ENCODE assay signal across 19 cellular contexts in the genomic region with DNA sequence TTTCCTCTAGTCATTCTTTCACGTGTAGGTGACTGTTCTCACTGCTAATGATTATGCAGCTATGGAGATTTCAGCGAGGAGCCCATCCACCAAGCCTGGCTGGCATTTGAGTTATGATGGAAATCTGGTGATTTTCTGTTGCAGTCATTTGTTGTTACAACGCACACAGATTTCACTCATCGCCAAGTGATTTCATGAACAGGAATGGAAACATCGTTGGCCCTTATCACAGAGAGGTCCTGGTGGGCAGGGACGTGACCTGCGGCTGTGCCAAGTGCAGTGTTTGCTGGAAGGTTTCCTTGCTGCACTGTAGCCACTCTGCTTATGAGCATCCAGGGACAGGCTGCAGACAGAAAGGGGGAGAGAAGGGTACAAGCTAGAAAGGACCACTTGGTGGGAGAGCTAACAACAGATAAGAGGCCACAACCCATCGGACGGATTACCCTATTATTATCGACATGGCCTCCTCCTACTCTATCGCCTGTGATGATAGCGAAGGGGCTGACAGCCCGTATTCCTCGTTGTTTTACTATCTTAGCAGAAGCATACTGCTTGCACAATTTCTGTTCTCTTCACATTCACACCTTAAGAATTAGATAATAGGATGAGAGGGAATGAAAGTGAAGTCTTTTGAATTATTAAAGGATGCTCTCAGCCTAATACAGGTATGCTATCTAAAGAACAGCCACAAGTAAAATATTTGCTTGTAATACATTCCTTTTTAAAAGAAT.
DNase-seq lines count a peak whose midpoint lies in the region; ATAC-seq and TF ChIP-seq lines count a peak whose summit lies in the region.
"Had no signal": no experiment of that assay in that cellular context is flagged by ENCODE, and none has a peak within 500 bp of the region (broad histone marks: within the 10 kb centered on the region; RNA-seq: fewer than 3 reads in every experiment).

No MANE protein-coding gene starts in this region.

- H3F3A ChIP-seq in neural cell (ENCODE audit: insufficient read depth, low read length, poor library complexity, severe bottlenecking) = no peaks in the 10 kb centered on the region

- ATAC-seq in WTC11 (no peak), GM21529 (IDR thresholded peaks at IDR 0.05; ENCODE audit: unreplicated experiment) (no peak)
- ATAC-seq: A549 had no signal

- H3K27ac Mint-ChIP-seq in WTC11 (peak overlapping the region; percentile 24; the same call in 1 of the 2 replicates), endothelial cell (ENCODE audit: unreplicated experiment) (peak overlapping the region; percentile 95)
- H3K27ac Mint-ChIP-seq: CD4-positive, alpha-beta T cell had no signal

- H3K27me3 Mint-ChIP-seq in WTC11 (ENCODE audit: low read depth) (peaks cover 5% of the 10 kb centered on the region; the same call in 1 of the 2 replicates), endothelial cell (ENCODE audit: unreplicated experiment) (peaks cover 10% of the 10 kb centered on the region)

- peaks cover 47% of the 10 kb centered on the region for H3K4me1 Mint-ChIP-seq in WTC11
- peaks cover 67% of the 10 kb centered on the region for H3K4me1 Mint-ChIP-seq in endothelial cell (ENCODE audit: unreplicated experiment)

- H3K36me3 Mint-ChIP-seq in WTC11 = no peaks in the 10 kb centered on the region
- H3K36me3 Mint-ChIP-seq in endothelial cell (ENCODE audit: low read depth, unreplicated experiment) = peaks cover 10% of the 10 kb centered on the region

- H3K4me2 ChIP-seq in neural cell (ENCODE audit: low read length) = no peak overlapping the region
- H3K4me2 ChIP-seq: A549 had no signal

- H3K27ac ChIP-seq in HUES48 (ENCODE audit: low read depth, low read length) (peak overlapping the region; percentile 32), neural cell (ENCODE audit: low read length) (peak overlapping the region; percentile 0)
- H3K27ac ChIP-seq: A549 had no signal

- DNase-seq in WTC11 (ENCODE audit: low spot score) = no peak
- DNase-seq in endothelial cell (ENCODE audit: low spot score) = no peak
- no peak for DNase-seq in T-helper 9 cell
- no peak for DNase-seq in dedifferentiated amniotic fluid mesenchymal stem cell (ENCODE audit: extremely low spot score)
- no peak for DNase-seq in hippocampal formation (lab: John Stamatoyannopoulos, UW)
- DNase-seq: Caco-2; CD4-positive, alpha-beta T cell; HCEC 1CT; MM.1S; NCI-H1092 treated with DMSO at 0.1 percent for 48 hours; NCI-H1694; NCI-H510A treated with DMSO at 0.1 percent for 48 hours; NCI-H774; OCI-M1; SHP77 treated with DMSO at 0.1 percent for 48 hours had no signal

- H3K9me3 ChIP-seq in HUES48 (ENCODE audit: control insufficient read depth, insufficient read depth, low read length) (no peaks in the 10 kb centered on the region), neural cell (ENCODE audit: low read length) (no peaks in the 10 kb centered on the region)
- H3K9me3 ChIP-seq: A549, Caco-2 had no signal

- no peak for TF ChIP-seq RAD21 in neural cell (conservative IDR thresholded peaks at IDR 0.05)

- no peaks in the 10 kb centered on the region for H3K27me3 ChIP-seq in HUES48 (ENCODE audit: control insufficient read depth, insufficient read depth, low read length)
- no peaks in the 10 kb centered on the region for H3K27me3 ChIP-seq in neural cell (ENCODE audit: insufficient read depth, low read depth, low read length)

- H3K4me3 ChIP-seq in HUES48 (ENCODE audit: low read depth, low read length) (no peak overlapping the region), neural cell (ENCODE audit: low read length) (no peak overlapping the region)
- H3K4me3 ChIP-seq: A549 had no signal

- H4K20me1 ChIP-seq in neural cell (ENCODE audit: insufficient read depth) = no peaks in the 10 kb centered on the region

- H3K4me3 Mint-ChIP-seq in WTC11 (no peak overlapping the region), endothelial cell (ENCODE audit: unreplicated experiment) (no peak overlapping the region)
- H3K4me3 Mint-ChIP-seq: CD4-positive, alpha-beta T cell had no signal

- CTCF ChIA-PET in WTC11 (lab: Charles Lee) = no interaction called here

- TF ChIP-seq CTCF in WTC11 (IDR thresholded peaks at IDR 0.05) (no peak), endothelial cell (IDR thresholded peaks at IDR 0.05; ENCODE audit: unreplicated experiment) (no peak), neural cell (IDR thresholded peaks at IDR 0.05; ENCODE audit: poor library complexity, severe bottlenecking) (no peak)

- H3K9me3 Mint-ChIP-seq in WTC11 = peaks cover 10% of the 10 kb centered on the region
- no peaks in the 10 kb centered on the region for H3K9me3 Mint-ChIP-seq in endothelial cell (ENCODE audit: unreplicated experiment)
- H3K9me3 Mint-ChIP-seq: CD4-positive, alpha-beta T cell had no signal

- POLR2A ChIA-PET in WTC11 (lab: Charles Lee) = no interaction called here

- H2AFZ ChIP-seq in neural cell (ENCODE audit: low read depth, low read length) = no peak overlapping the region

- H3K9me2 ChIP-seq in neural cell (ENCODE audit: insufficient read depth, low read length) = no peaks in the 10 kb centered on the region

- no peak for TF ChIP-seq EP300 in neural cell (conservative IDR thresholded peaks at IDR 0.05; ENCODE audit: poor library complexity, severe bottlenecking)

- H3K9ac ChIP-seq in HUES48 (ENCODE audit: low read depth, low read length) (no peak overlapping the region), neural cell (ENCODE audit: low read length) (no peak overlapping the region)

- no peaks in the 10 kb centered on the region for H3K79me2 ChIP-seq in neural cell (replicated peaks; ENCODE audit: insufficient read depth, low read length)

- no peaks in the 10 kb centered on the region for H3K36me3 ChIP-seq in HUES48 (ENCODE audit: control insufficient read depth, insufficient read depth, low read length)
- no peaks in the 10 kb centered on the region for H3K36me3 ChIP-seq in neural cell (ENCODE audit: insufficient read depth, low read length)

- H3K4me1 ChIP-seq in HUES48 (ENCODE audit: control insufficient read depth, insufficient read depth, low read length) = peaks cover 44% of the 10 kb centered on the region
- H3K4me1 ChIP-seq: A549, Caco-2 had no signal

TF ChIP-seq in WTC11, 78 proteins besides CTCF, POLR2A, EP300 and RAD21 (continues in another document):
- TF ChIP-seq, protein P1, sequence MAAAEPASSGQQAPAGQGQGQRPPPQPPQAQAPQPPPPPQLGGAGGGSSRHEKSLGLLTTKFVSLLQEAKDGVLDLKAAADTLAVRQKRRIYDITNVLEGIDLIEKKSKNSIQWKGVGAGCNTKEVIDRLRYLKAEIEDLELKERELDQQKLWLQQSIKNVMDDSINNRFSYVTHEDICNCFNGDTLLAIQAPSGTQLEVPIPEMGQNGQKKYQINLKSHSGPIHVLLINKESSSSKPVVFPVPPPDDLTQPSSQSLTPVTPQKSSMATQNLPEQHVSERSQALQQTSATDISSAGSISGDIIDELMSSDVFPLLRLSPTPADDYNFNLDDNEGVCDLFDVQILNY (CRISPR knock-in tag; IDR thresholded peaks at IDR 0.05) = no peak
- TF ChIP-seq RORB (CRISPR knock-in tag; IDR thresholded peaks at IDR 0.05) (no peak), HMGA2 (CRISPR knock-in tag; IDR thresholded peaks at IDR 0.05) (no peak), PRRX2 (CRISPR knock-in tag; IDR thresholded peaks at IDR 0.05) (no peak), EMX1 (CRISPR knock-in tag; IDR thresholded peaks at IDR 0.05) (no peak)
- TF ChIP-seq, protein P2, sequence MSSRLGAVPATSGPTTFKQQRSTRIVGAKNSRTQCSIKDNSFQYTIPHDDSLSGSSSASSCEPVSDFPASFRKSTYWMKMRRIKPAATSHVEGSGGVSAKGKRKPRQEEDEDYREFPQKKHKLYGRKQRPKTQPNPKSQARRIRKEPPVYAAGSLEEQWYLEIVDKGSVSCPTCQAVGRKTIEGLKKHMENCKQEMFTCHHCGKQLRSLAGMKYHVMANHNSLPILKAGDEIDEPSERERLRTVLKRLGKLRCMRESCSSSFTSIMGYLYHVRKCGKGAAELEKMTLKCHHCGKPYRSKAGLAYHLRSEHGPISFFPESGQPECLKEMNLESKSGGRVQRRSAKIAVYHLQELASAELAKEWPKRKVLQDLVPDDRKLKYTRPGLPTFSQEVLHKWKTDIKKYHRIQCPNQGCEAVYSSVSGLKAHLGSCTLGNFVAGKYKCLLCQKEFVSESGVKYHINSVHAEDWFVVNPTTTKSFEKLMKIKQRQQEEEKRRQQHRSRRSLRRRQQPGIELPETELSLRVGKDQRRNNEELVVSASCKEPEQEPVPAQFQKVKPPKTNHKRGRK (CRISPR knock-in tag; IDR thresholded peaks at IDR 0.05; ENCODE audit: borderline replicate concordance) = no peak

TF ChIP-seq in neural cell, 6 proteins besides CTCF, POLR2A, EP300 and RAD21:
- TF ChIP-seq REST (IDR thresholded peaks at IDR 0.05; ENCODE audit: borderline replicate concordance) (no peak), POLR2AphosphoS5 (IDR thresholded peaks at IDR 0.05) (peak; percentile 50)
TF ChIP-seq in neural cell: peak in this region for 1.
